ENCODE assay signal across 8 cellular contexts in the genomic region with DNA sequence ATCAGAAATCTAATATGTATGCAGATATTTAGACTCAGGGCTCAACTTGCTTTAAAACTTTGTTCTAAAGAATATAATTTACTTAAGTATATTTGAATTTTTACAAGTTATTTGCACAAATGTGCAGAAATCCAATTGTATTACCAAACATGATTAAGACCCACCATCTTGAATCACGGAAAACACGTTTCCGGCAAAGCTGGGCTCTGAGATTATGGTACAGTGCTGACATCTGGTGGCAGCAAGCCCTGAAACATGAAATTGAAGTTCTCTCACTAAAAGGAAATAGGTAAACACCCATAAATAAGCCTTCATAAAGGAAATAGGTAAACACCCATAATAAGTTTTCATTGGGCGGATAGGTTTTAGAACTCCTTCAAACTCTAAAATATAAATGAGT.
A peak's percentile ranks its signal among the peaks of the same experiment; 100 is the strongest.
DNase-seq lines count a peak whose midpoint lies in the region; ATAC-seq and TF ChIP-seq lines count a peak whose summit lies in the region.

No MANE protein-coding gene starts in this region.

- no peak overlapping the region for H3K4me2 ChIP-seq in KMS-11

- H3K9ac ChIP-seq in KMS-11: no peak overlapping the region

- peak; percentile 38 for DNase-seq in GM10248 (ENCODE audit: extremely low spot score)
- peak; percentile 68 for DNase-seq in SK-MEL-5 (ENCODE audit: low read depth, low spot score)
- DNase-seq in activated naive CD4-positive, alpha-beta T cell treated with anti-CD3 and anti-CD28 coated beads for 36 hours: peak; percentile 72
- peak; percentile 41 for DNase-seq in glomerular endothelial cell (ENCODE audit: extremely low read depth, low read depth, low spot score)
- peak in 1 of 2 donors; percentile 14 for DNase-seq in psoas muscle
- no peak for DNase-seq in OCI-M2 (lab: John Stamatoyannopoulos, UW; ENCODE audit: unreplicated experiment)

- H3K36me3 Mint-ChIP-seq in activated naive CD4-positive, alpha-beta T cell treated with anti-CD3 and anti-CD28 coated beads for 36 hours (ENCODE audit: low read depth): no peaks in the 10 kb centered on the region

- H2AFZ ChIP-seq in KMS-11 (ENCODE audit: low read depth): peak overlapping the region; percentile 88

- H3K4me1 Mint-ChIP-seq in activated naive CD4-positive, alpha-beta T cell treated with anti-CD3 and anti-CD28 coated beads for 36 hours (ENCODE audit: low read depth): no peaks in the 10 kb centered on the region

- ATAC-seq in psoas muscle: peak in 2 of 4 donors; percentile 48 to 68
- ATAC-seq in GM21381 (IDR thresholded peaks at IDR 0.05; ENCODE audit: unreplicated experiment): no peak

- H3K27me3 ChIP-seq in KMS-11 (ENCODE audit: insufficient read depth, low read depth) (no peaks in the 10 kb centered on the region), psoas muscle (ENCODE audit: insufficient read depth in 3 of 3, low read length in 2 of 3) (peaks cover 0 to 6% (median 0%) of the 10 kb centered on the region in 3 donors)

- no peaks in the 10 kb centered on the region for H4K20me1 ChIP-seq in KMS-11 (ENCODE audit: insufficient read depth)

- no peaks in the 10 kb centered on the region for H3K79me2 ChIP-seq in KMS-11 (ENCODE audit: insufficient read depth, low read depth)

- in situ Hi-C loops in SK-MEL-5 (cut with HindIII; ENCODE audit: low pct_unique_long_range_greater_than_20kb, low sequenced_read_pairs): no loop called here

- POLR2A ChIA-PET in GM10248 (lab: Yijun Ruan, JAX): no interaction called here

- CTCF ChIA-PET in GM10248 (lab: Yijun Ruan, JAX): interaction anchor here (0.7 to 2.0 kb wide), 6 partner anchors 209 to 1777 kb away, joined by 3 to 9 read pairs (median 4); no protein-coding TSS in a partner anchor
- CTCF ChIA-PET in activated naive CD4-positive, alpha-beta T cell treated with anti-CD3 and anti-CD28 coated beads for 36 hours (lab: Charles Lee): interaction anchor here (2.4 kb wide), 1 partner anchor 209 kb away, joined by 17 read pairs; no protein-coding TSS in a partner anchor

- H3K9me3 ChIP-seq in psoas muscle: no peaks in the 10 kb centered on the region

- TF ChIP-seq CTCF in GM10248 (IDR thresholded peaks at IDR 0.05; ENCODE audit: control extremely low read depth, extremely low read depth, low read depth, missing control alignments) (peak; percentile 46), KMS-11 (conservative IDR thresholded peaks at IDR 0.05; ENCODE audit: low read depth, low read length) (peak; percentile 64), psoas muscle (IDR thresholded peaks at IDR 0.05) (peak; percentile 63)

- intact Hi-C loops in activated naive CD4-positive, alpha-beta T cell treated with anti-CD3 and anti-CD28 coated beads for 36 hours (cut with micrococcal nuclease): loop anchor here (1.0 to 10.0 kb wide), 6 partner anchors 208 to 2003 kb away; no protein-coding TSS in a partner anchor
- intact Hi-C loops in psoas muscle (cut with DNase I): loop anchor here (5.0 to 10.0 kb wide), 3 partner anchors 203 to 1773 kb away; no protein-coding TSS in a partner anchor

- H3K27ac ChIP-seq in KMS-11: no peak overlapping the region
- H3K27ac ChIP-seq in psoas muscle: no peak overlapping the region

- H3K27me3 Mint-ChIP-seq in activated naive CD4-positive, alpha-beta T cell treated with anti-CD3 and anti-CD28 coated beads for 36 hours (ENCODE audit: low read depth): no peaks in the 10 kb centered on the region

- H3K36me3 ChIP-seq in KMS-11 (ENCODE audit: insufficient read depth): no peaks in the 10 kb centered on the region
- H3K36me3 ChIP-seq in psoas muscle (ENCODE audit: insufficient read depth in 1 of 2, low read depth in 1 of 2): no peaks in the 10 kb centered on the region

- no peak overlapping the region for H3K4me3 Mint-ChIP-seq in activated naive CD4-positive, alpha-beta T cell treated with anti-CD3 and anti-CD28 coated beads for 36 hours

- H3K4me1 ChIP-seq in KMS-11 (ENCODE audit: low read depth, poor library complexity, severe bottlenecking) (peaks cover 3% of the 10 kb centered on the region), psoas muscle (no peaks in the 10 kb centered on the region)

- H3K27ac Mint-ChIP-seq in activated naive CD4-positive, alpha-beta T cell treated with anti-CD3 and anti-CD28 coated beads for 36 hours: no peak overlapping the region

- H3K4me3 ChIP-seq in KMS-11 (IDR thresholded peaks at IDR 0.05; ENCODE audit: insufficient read depth, low read depth, low read length) (no peak overlapping the region), psoas muscle (no peak overlapping the region)

- 13 to 15% (median 14%) methylated on average over 4 of the region's 4 CpGs for WGBS in psoas muscle, 3 donors

- no peaks in the 10 kb centered on the region for H3K9me3 Mint-ChIP-seq in activated naive CD4-positive, alpha-beta T cell treated with anti-CD3 and anti-CD28 coated beads for 36 hours
